In the genomic region with DNA sequence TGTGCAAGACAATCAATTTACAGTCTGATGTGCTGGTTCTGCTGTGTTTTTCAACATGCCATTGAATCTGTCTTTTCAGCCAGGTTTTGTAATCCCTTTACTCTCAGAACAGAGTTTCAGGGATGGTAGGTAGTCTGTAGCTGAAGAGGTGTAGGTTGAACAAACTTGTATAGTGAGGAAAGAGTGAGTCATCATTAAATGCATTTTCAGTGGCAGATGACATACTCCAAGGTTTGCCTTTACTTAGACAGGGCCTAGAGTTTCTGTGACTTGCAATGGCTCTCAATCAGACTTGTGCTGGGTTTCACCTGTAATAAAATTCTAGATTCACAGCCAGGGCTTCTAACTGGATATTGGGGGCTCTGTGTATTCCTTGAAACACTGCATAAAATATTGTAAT, we compare ENCODE assay signal across 14 cellular contexts.
A peak's percentile ranks its signal among the peaks of the same experiment; 100 is the strongest.
DNase-seq lines count a peak whose midpoint lies in the region; ATAC-seq and TF ChIP-seq lines count a peak whose summit lies in the region.
"Had no signal": no experiment of that assay in that cellular context is flagged by ENCODE, and none has a peak within 500 bp of the region (broad histone marks: within the 10 kb centered on the region; RNA-seq: fewer than 3 reads in every experiment).

No MANE protein-coding gene starts in this region.

- TF ChIP-seq CTCF in foreskin keratinocyte (conservative IDR thresholded peaks at IDR 0.05) (no peak), lower lobe of right lung (IDR thresholded peaks at IDR 0.05) (no peak), osteocyte (IDR thresholded peaks at IDR 0.05) (no peak)

- H3K4me1 Mint-ChIP-seq in osteocyte (ENCODE audit: unreplicated experiment) = no peaks in the 10 kb centered on the region

- peak; percentile 44 for DNase-seq in OCI-M1 (lab: John Stamatoyannopoulos, UW)
- DNase-seq in foreskin keratinocyte = peak in 1 of 2 donors; percentile 56
- DNase-seq in DMS 273 (lab: John Stamatoyannopoulos, UW; ENCODE audit: unreplicated experiment) = no peak
- DNase-seq in lower lobe of right lung = no peak
- DNase-seq in osteocyte (ENCODE audit: extremely low spot score, unreplicated experiment) = no peak
- DNase-seq: activated CD4-positive, alpha-beta T cell treated with anti-CD3 and anti-CD28 coated beads for 1 hour; adrenal gland; NCI-H524 treated with DMSO at 0.1 percent for 48 hours; ovary had no signal

- H3K27me3 ChIP-seq in foreskin keratinocyte (peaks cover 37% of the 10 kb centered on the region), lower lobe of right lung (ENCODE audit: low read depth) (no peaks in the 10 kb centered on the region)
- H3K27me3 ChIP-seq: adrenal gland, ovary had no signal

- H3K36me3 Mint-ChIP-seq in osteocyte (ENCODE audit: unreplicated experiment) = no peaks in the 10 kb centered on the region

- H3K27ac ChIP-seq in foreskin keratinocyte (no peak overlapping the region), lower lobe of right lung (no peak overlapping the region)
- H3K27ac ChIP-seq: adrenal gland, ovary, SK-N-MC had no signal

- intact Hi-C loops in lower lobe of right lung (cut with DNase I) = no loop called here

- no peak overlapping the region for H3K27ac Mint-ChIP-seq in osteocyte (ENCODE audit: unreplicated experiment)
- H3K27ac Mint-ChIP-seq: stimulated activated naive CD8-positive, alpha-beta T cell treated with anti-CD3 and anti-CD28 coated beads, Interleukin-15, Interleukin-2, amounts not matched to agents 100 ng/mL and 50 ng/mL, for 24 hours had no signal

- no peaks in the 10 kb centered on the region for H3K9me3 ChIP-seq in lower lobe of right lung
- H3K9me3 ChIP-seq: adrenal gland, ovary had no signal

- ATAC-seq in GM18511 (IDR thresholded peaks at IDR 0.05; ENCODE audit: unreplicated experiment) (peak; percentile 68), HG03135 (IDR thresholded peaks at IDR 0.05; ENCODE audit: unreplicated experiment) (peak; percentile 55), foreskin keratinocyte (peak; percentile 83), lower lobe of right lung (no peak), HG02870 (IDR thresholded peaks at IDR 0.05; ENCODE audit: unreplicated experiment) (no peak)

- no peak overlapping the region for H3K4me3 Mint-ChIP-seq in osteocyte (ENCODE audit: unreplicated experiment)
- H3K4me3 Mint-ChIP-seq: stimulated activated naive CD8-positive, alpha-beta T cell treated with anti-CD3 and anti-CD28 coated beads, Interleukin-15, Interleukin-2, amounts not matched to agents 100 ng/mL and 50 ng/mL, for 24 hours had no signal

- H3K36me3 ChIP-seq in lower lobe of right lung = no peaks in the 10 kb centered on the region
- H3K36me3 ChIP-seq: adrenal gland, ovary had no signal

- no peaks in the 10 kb centered on the region for H3K9me3 Mint-ChIP-seq in osteocyte (ENCODE audit: unreplicated experiment)
- H3K9me3 Mint-ChIP-seq: stimulated activated naive CD8-positive, alpha-beta T cell treated with anti-CD3 and anti-CD28 coated beads, Interleukin-15, Interleukin-2, amounts not matched to agents 100 ng/mL and 50 ng/mL, for 24 hours had no signal

- H3K4me1 ChIP-seq in foreskin keratinocyte (no peaks in the 10 kb centered on the region), lower lobe of right lung (peaks cover 6% of the 10 kb centered on the region)
- H3K4me1 ChIP-seq: adrenal gland had no signal

- H3K4me3 ChIP-seq in lower lobe of right lung = no peak overlapping the region
- H3K4me3 ChIP-seq: adrenal gland, ovary, SK-N-MC had no signal

- peaks cover 48% of the 10 kb centered on the region for H3K27me3 Mint-ChIP-seq in osteocyte (ENCODE audit: unreplicated experiment)

Comparison
In these comparisons a context has a peak if more than half of its experiments do, and no peak if none do; other contexts are left out.
1. ATAC-seq: peak in GM18511 (single experiment), HG03135 (single experiment) and foreskin keratinocyte (single experiment); none in lower lobe of right lung (0 of 2) and HG02870 (single experiment).